11 cellular contexts compared by ENCODE assay signal in genomic region chr3:105876745-105877624, GRCh38. TPM values are rescaled to one million over a fixed set of nuclear protein-coding genes. Genes with fewer than 3 reads are reported as not detected.
DNase-seq lines count a peak whose midpoint lies in the region; ATAC-seq, FAIRE-seq and TF ChIP-seq lines count a peak whose summit lies in the region.
"Had no signal": no experiment of that assay in that cellular context is flagged by ENCODE, and none has a peak within 500 bp of the region (broad histone marks: within the 10 kb centered on the region; RNA-seq: fewer than 3 reads in every experiment).

No MANE protein-coding gene starts in this region.

- no peak for TF ChIP-seq POLR2A in GM12892 (IDR thresholded peaks at IDR 0.05; ENCODE audit: low read depth, low read length)

- no peaks in the 10 kb centered on the region for H3K9me3 ChIP-seq in naive thymus-derived CD4-positive, alpha-beta T cell (ENCODE audit: control insufficient read depth in 2 of 3, low read length in 3 of 3)
- H3K9me3 ChIP-seq: prostate gland had no signal

- CTCF ChIA-PET in activated CD4-positive, alpha-beta memory T cell treated with anti-CD3 and anti-CD28 coated beads for 36 hours (lab: Charles Lee): no interaction called here
- CTCF ChIA-PET in naive thymus-derived CD4-positive, alpha-beta T cell (lab: Charles Lee): no interaction called here

- POLR2A ChIA-PET in activated CD4-positive, alpha-beta memory T cell treated with anti-CD3 and anti-CD28 coated beads for 36 hours (lab: Charles Lee): interaction anchor here (0.6 to 1.0 kb wide), 2 partner anchors 10 to 96 kb away, joined by 3 read pairs; no protein-coding TSS in a partner anchor
- POLR2A ChIA-PET in naive thymus-derived CD4-positive, alpha-beta T cell (lab: Charles Lee): interaction anchor here (0.8 to 2.1 kb wide), 2 partner anchors 8 to 15 kb away, joined by 3 to 10 read pairs; partner anchors contain the start of gene CBLB

- no peaks in the 10 kb centered on the region for H3K9me3 Mint-ChIP-seq in activated CD4-positive, alpha-beta memory T cell treated with anti-CD3 and anti-CD28 coated beads for 36 hours
- peaks cover 0 to 2% (median 0%) of the 10 kb centered on the region in 11 donors for H3K9me3 Mint-ChIP-seq in naive thymus-derived CD4-positive, alpha-beta T cell

- peak overlapping the region; percentile 78 for H3K27ac Mint-ChIP-seq in activated CD4-positive, alpha-beta memory T cell treated with anti-CD3 and anti-CD28 coated beads for 36 hours
- peak overlapping the region; percentile 33 to 93 (median 80) for H3K27ac Mint-ChIP-seq in naive thymus-derived CD4-positive, alpha-beta T cell

- H3K27me3 Mint-ChIP-seq in activated CD4-positive, alpha-beta memory T cell treated with anti-CD3 and anti-CD28 coated beads for 36 hours: no peaks in the 10 kb centered on the region
- H3K27me3 Mint-ChIP-seq in naive thymus-derived CD4-positive, alpha-beta T cell: no peaks in the 10 kb centered on the region

- H3K36me3 Mint-ChIP-seq in activated CD4-positive, alpha-beta memory T cell treated with anti-CD3 and anti-CD28 coated beads for 36 hours: no peaks in the 10 kb centered on the region
- H3K36me3 Mint-ChIP-seq in naive thymus-derived CD4-positive, alpha-beta T cell: peaks cover 0 to 12% (median 0%) of the 10 kb centered on the region in 5 donors

- H3K4me3 Mint-ChIP-seq in activated CD4-positive, alpha-beta memory T cell treated with anti-CD3 and anti-CD28 coated beads for 36 hours: peak overlapping the region; percentile 51
- H3K4me3 Mint-ChIP-seq in naive thymus-derived CD4-positive, alpha-beta T cell: peak overlapping the region; percentile 49 to 78 (median 70)

- H3K4me3 ChIP-seq in naive thymus-derived CD4-positive, alpha-beta T cell (ENCODE audit: low read length): peak overlapping the region; percentile 17
- H3K4me3 ChIP-seq: prostate gland had no signal

- DNase-seq in GM12892 (ENCODE audit: insufficient read length) (no peak), AG08396 (ENCODE audit: low spot score) (no peak), AG08395 (ENCODE audit: low spot score) (no peak), NCI-H526 (lab: John Stamatoyannopoulos, UW) (no peak), AML-193 (lab: John Stamatoyannopoulos, UW) (no peak)
- DNase-seq in activated CD4-positive, alpha-beta memory T cell treated with anti-CD3 and anti-CD28 coated beads for 36 hours: peak; percentile 24
- DNase-seq in naive thymus-derived CD4-positive, alpha-beta T cell: peak in 6 of 9 donors; percentile 17 to 38 (median 24)
- DNase-seq: activated CD4-positive, alpha-beta T cell treated with anti-CD3 and anti-CD28 coated beads, Interleukin-2, amount 50 U/mL, for 1 hour; IMR-90 had no signal

- peaks cover 34% of the 10 kb centered on the region for H3K4me1 Mint-ChIP-seq in activated CD4-positive, alpha-beta memory T cell treated with anti-CD3 and anti-CD28 coated beads for 36 hours (ENCODE audit: low read depth)
- H3K4me1 Mint-ChIP-seq in naive thymus-derived CD4-positive, alpha-beta T cell: peaks cover 15 to 39% (median 31%) of the 10 kb centered on the region in 7 donors

- H3K36me3 ChIP-seq in naive thymus-derived CD4-positive, alpha-beta T cell (ENCODE audit: control insufficient read depth in 2 of 3, insufficient read depth in 3 of 3, low read length in 3 of 3): no peaks in the 10 kb centered on the region
- H3K36me3 ChIP-seq: prostate gland had no signal

- intact Hi-C loops in activated CD4-positive, alpha-beta memory T cell treated with anti-CD3 and anti-CD28 coated beads for 36 hours (cut with micrococcal nuclease): loop anchor here (1.0 kb wide), 1 partner anchor 8 kb away; the partner anchor contains the start of gene CBLB
- intact Hi-C loops in naive thymus-derived CD4-positive, alpha-beta T cell (cut with micrococcal nuclease): loop anchor here (1.0 to 2.0 kb wide), 2 partner anchors 8 to 124 kb away; partner anchors contain the start of gene CBLB (in 2 of the 2)

- FAIRE-seq in GM12892 (lab: Jason Lieb, UNC): peak; percentile 81

- peak overlapping the region; percentile 41 for H3K27ac ChIP-seq in naive thymus-derived CD4-positive, alpha-beta T cell (ENCODE audit: low read depth, low read length)
- H3K27ac ChIP-seq: prostate gland had no signal

- peak; percentile 78 for ATAC-seq in GM21529 (IDR thresholded peaks at IDR 0.05; ENCODE audit: unreplicated experiment)
- ATAC-seq in naive thymus-derived CD4-positive, alpha-beta T cell: peak; percentile 73

- H3K4me1 ChIP-seq in naive thymus-derived CD4-positive, alpha-beta T cell (ENCODE audit: control insufficient read depth in 2 of 2, insufficient read depth in 2 of 2, low read length in 2 of 2): peaks cover 0 to 7% of the 10 kb centered on the region in 2 donors
- H3K4me1 ChIP-seq: prostate gland had no signal

- H3K27me3 ChIP-seq in naive thymus-derived CD4-positive, alpha-beta T cell (ENCODE audit: control insufficient read depth in 2 of 2, insufficient read depth in 2 of 2, low read length in 2 of 2): no peaks in the 10 kb centered on the region

RNA-seq across cellular contexts. Expression of gene CBLB, which starts 8.2 kb away (rescaled TPM):
- polyA plus RNA-seq in GM12892 (2012; ENCODE audit: missing spikeins): 12.4 TPM
- 10 to 100 TPM; 86.1 to 88.2 TPM for total RNA-seq in activated CD4-positive, alpha-beta memory T cell treated with anti-CD3 and anti-CD28 coated beads for 36 hours
- 100 to 1,000 TPM in 3 of 5 experiments, 10 to 100 TPM in 2; 82.8 to 135 (median 109) TPM for total RNA-seq in naive thymus-derived CD4-positive, alpha-beta T cell
- 10 to 100 TPM; 22.4 to 30.4 TPM for polyA plus RNA-seq in naive thymus-derived CD4-positive, alpha-beta T cell

Comparison
In these comparisons a context has a peak if more than half of its experiments do, and no peak if none do; other contexts are left out.
1. DNase-seq: peak in activated CD4-positive, alpha-beta memory T cell treated with anti-CD3 and anti-CD28 coated beads for 36 hours (single experiment) and naive thymus-derived CD4-positive, alpha-beta T cell (6 of 9); none in GM12892 (single experiment), AG08396 (single experiment), AG08395 (single experiment), NCI-H526 (0 of 2) and AML-193 (0 of 2).